ENCODE assay signal across 8 cellular contexts in the genomic region with DNA sequence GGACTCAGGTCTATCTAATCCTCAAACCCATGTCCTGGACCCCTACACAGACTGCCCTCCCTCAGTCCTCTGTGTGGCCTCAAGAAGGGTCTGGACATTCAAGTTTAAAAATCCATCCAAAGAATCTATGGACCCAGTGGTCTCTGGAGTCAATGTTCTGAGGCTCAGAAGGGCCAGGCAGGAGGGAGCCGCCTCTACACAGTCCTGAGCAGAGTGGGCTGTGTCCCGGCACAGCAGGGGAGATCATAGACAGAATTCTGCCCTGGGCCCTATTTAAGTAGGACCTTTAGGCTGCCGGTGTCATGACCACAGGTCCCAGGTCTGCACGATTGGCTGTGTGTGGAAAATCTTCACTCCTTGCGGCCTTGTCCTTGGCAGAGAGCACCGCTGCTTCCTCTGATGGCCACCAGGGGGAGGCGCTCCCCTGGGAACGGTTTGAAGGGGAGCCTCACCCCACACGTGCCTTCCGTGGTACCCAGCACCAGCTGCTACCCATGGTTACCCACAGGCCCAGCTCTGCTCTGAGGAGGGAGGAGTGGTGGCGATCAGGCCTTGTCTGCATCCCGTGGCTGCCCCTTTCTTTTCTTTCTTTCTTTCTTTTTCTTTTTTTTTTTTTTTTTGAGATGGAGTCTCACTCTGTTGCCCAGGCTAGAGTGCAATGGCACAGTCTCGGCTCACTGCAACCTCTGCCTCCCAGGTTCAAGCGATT. TPM values are rescaled to one million over a fixed set of nuclear protein-coding genes. Genes with fewer than 3 reads are reported as not detected.
A peak's percentile ranks its signal among the peaks of the same experiment; 100 is the strongest.
DNase-seq lines count a peak whose midpoint lies in the region; ATAC-seq and TF ChIP-seq lines count a peak whose summit lies in the region.

No MANE protein-coding gene starts in this region.

- TF ChIP-seq CTCF in parathyroid adenoma (IDR thresholded peaks at IDR 0.05) (peak; percentile 88), upper lobe of right lung (IDR thresholded peaks at IDR 0.05) (peak; percentile 91)

- H3K36me3 ChIP-seq in parathyroid adenoma (ENCODE audit: control insufficient read depth, insufficient read depth, low read length) (no peaks in the 10 kb centered on the region), upper lobe of right lung (no peaks in the 10 kb centered on the region)

- no peak overlapping the region for H3K27ac ChIP-seq in parathyroid adenoma
- no peak overlapping the region for H3K27ac ChIP-seq in upper lobe of right lung

- H3K9me3 ChIP-seq in parathyroid adenoma (ENCODE audit: control insufficient read depth, low read length) (no peaks in the 10 kb centered on the region), upper lobe of right lung (no peaks in the 10 kb centered on the region)

- peak overlapping the region; percentile 33 for H2AFZ ChIP-seq in parathyroid adenoma

- H3K4me1 ChIP-seq in parathyroid adenoma (no peaks in the 10 kb centered on the region), upper lobe of right lung (no peaks in the 10 kb centered on the region)

- no peaks in the 10 kb centered on the region for H3K79me2 ChIP-seq in parathyroid adenoma

- H3K4me2 ChIP-seq in parathyroid adenoma (ENCODE audit: low read length), result no peak overlapping the region

- H3K27me3 ChIP-seq in parathyroid adenoma (ENCODE audit: control insufficient read depth, insufficient read depth, low read length) (no peaks in the 10 kb centered on the region), upper lobe of right lung (no peaks in the 10 kb centered on the region)

- H3K4me3 ChIP-seq in parathyroid adenoma (ENCODE audit: low read depth, low read length) (no peak overlapping the region), upper lobe of right lung (no peak overlapping the region)

- intact Hi-C loops in upper lobe of right lung (cut with DNase I), result no loop called here

- DNase-seq in DMS114 treated with DMSO at 0.1 percent for 48 hours (lab: John Stamatoyannopoulos, UW; ENCODE audit: unreplicated experiment) (peak; percentile 53), LoVo (ENCODE audit: low spot score) (peak; percentile 73), SHP77 (lab: John Stamatoyannopoulos, UW) (peak; percentile 18 to 25), foreskin melanocyte (peak; percentile 29), upper lobe of right lung (peak; percentile 87)
- DNase-seq in activated T-helper 9 cell treated with anti-CD3 and anti-CD28 coated beads, Interleukin-2, amount 50 U/mL, for 16 hours (ENCODE audit: low read depth), result peak; percentile 51

- ATAC-seq in GM21737 (IDR thresholded peaks at IDR 0.05; ENCODE audit: unreplicated experiment) (peak; percentile 80), upper lobe of right lung (peak; percentile 99)

- H3K9ac ChIP-seq in parathyroid adenoma, result no peak overlapping the region

RNA-seq across cellular contexts. Expression of gene CHRD, which starts 37.9 kb away (rescaled TPM):
- 5.3 TPM for total RNA-seq in upper lobe of right lung

RNA-seq across cellular contexts. Expression of gene THPO, which starts 39.8 kb away (rescaled TPM):
- total RNA-seq in upper lobe of right lung, result 0.20 TPM

RNA-seq across cellular contexts. Expression of gene POLR2H, which starts 56.3 kb away (rescaled TPM):
- total RNA-seq in upper lobe of right lung, result 63.2 TPM

RNA-seq across cellular contexts. Expression of gene CLCN2, which starts 56.4 kb away (rescaled TPM):
- 3.8 TPM for total RNA-seq in upper lobe of right lung

Comparison
In these comparisons a context has a peak if more than half of its experiments do, and no peak if none do; other contexts are left out.
1. DNase-seq: peak in every context shown above with its lines; median percentile 87 in upper lobe of right lung; 73 in LoVo; 53 in DMS114 treated with DMSO at 0.1 percent for 48 hours; 51 in activated T-helper 9 cell treated with anti-CD3 and anti-CD28 coated beads, Interleukin-2, amount 50 U/mL, for 16 hours; 29 in foreskin melanocyte; 22 in SHP77.